Comparison of ENCODE assay signal across 14 cellular contexts in the genomic region with DNA sequence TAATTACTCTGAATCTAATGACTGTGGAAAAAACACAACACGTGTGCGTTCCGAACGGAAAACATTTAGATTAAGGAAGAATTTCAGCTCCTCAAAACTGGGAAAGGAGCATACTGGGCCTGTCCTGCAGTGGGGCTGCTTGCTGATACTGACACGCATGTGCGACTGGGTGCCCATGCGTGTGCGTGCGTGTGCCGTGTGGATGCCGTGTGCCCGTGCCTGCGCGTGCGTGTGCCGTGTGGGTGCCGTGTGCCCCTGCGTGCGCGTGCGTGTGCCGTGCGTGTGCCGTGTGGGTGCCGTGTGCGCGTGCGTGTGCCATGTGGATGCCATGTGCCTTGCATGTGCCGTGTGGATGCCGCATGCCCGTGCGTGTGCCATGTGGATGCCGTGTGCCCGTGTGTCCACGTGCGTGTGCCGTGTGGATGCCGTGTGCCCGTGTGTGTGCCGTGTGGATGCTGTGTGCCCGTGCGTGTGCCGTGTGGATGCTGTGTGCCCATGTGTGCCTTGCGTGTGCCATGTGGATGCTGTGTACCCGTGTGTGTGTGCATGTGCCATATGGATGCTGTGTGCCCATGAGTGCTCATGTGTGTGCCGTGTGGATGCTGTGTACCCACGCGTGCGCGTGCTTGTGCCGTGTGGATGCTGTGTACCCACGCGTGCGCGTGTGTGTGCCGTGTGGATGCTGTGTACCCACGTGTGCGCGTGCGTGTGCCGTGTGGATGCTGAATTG. TPM values are rescaled to one million over a fixed set of nuclear protein-coding genes. Genes with fewer than 3 reads are reported as not detected.
A peak's percentile ranks its signal among the peaks of the same experiment; 100 is the strongest.
DNase-seq lines count a peak whose midpoint lies in the region; FAIRE-seq lines count a peak whose summit lies in the region.
"Had no signal": no experiment of that assay in that cellular context is flagged by ENCODE, and none has a peak within 500 bp of the region (broad histone marks: within the 10 kb centered on the region; RNA-seq: fewer than 3 reads in every experiment).

No MANE protein-coding gene starts in this region.

- intact Hi-C loops in CD4-positive, alpha-beta memory T cell (cut with micrococcal nuclease), result no loop called here

- peaks cover 0 to under 1% (median 0%) of the 10 kb centered on the region in 6 donors for H3K9me3 Mint-ChIP-seq in immature natural killer cell
- no peaks in the 10 kb centered on the region for H3K9me3 Mint-ChIP-seq in CD4-positive, alpha-beta memory T cell

- no peaks in the 10 kb centered on the region for H3K36me3 Mint-ChIP-seq in immature natural killer cell
- H3K36me3 Mint-ChIP-seq in CD4-positive, alpha-beta memory T cell, result peaks cover 0 to 1% of the 10 kb centered on the region in 2 donors

- H3K4me1 Mint-ChIP-seq in immature natural killer cell, result peaks cover 39 to 40% of the 10 kb centered on the region in 2 donors
- H3K4me1 Mint-ChIP-seq in CD4-positive, alpha-beta memory T cell, result peaks cover 4 to 32% (median 14%) of the 10 kb centered on the region in 4 donors

- CTCF ChIA-PET in CD4-positive, alpha-beta memory T cell (lab: Charles Lee; ENCODE audit: partially characterized antibody), result no interaction called here

- peak overlapping the region in 4 of 6 donors; percentile 4 to 77 (median 44) for H3K27ac Mint-ChIP-seq in immature natural killer cell
- peak overlapping the region in 2 of 7 donors; percentile 65 to 72 for H3K27ac Mint-ChIP-seq in CD4-positive, alpha-beta memory T cell

- H3K27ac ChIP-seq in angular gyrus (ENCODE audit: low read depth, low read length), result peak overlapping the region; percentile 20
- H3K27ac ChIP-seq in CD4-positive, alpha-beta memory T cell (ENCODE audit: low read depth, low read length), result no peak overlapping the region

- H3K27me3 ChIP-seq in CD4-positive, alpha-beta memory T cell (ENCODE audit: insufficient read depth, low read length), result no peaks in the 10 kb centered on the region
- H3K27me3 ChIP-seq: BLaER1 treated with 17β-estradiol and CSF1 and Interleukin-3, amounts not matched to agents 10 nM and 100 nM had no signal

- no peak for DNase-seq in HTR-8/SVneo (ENCODE audit: insufficient read length, low spot score)
- DNase-seq in immature natural killer cell, result no peak
- no peak for DNase-seq in urothelium cell line (ENCODE audit: low spot score)
- DNase-seq in AML-193 (lab: John Stamatoyannopoulos, UW), result no peak
- no peak for DNase-seq in stimulated activated CD4-positive, alpha-beta T cell treated with anti-CD3 and anti-CD28 coated beads, Interleukin-2, amount 100 ng/mL, for 48 hours
- DNase-seq in CD4-positive, alpha-beta memory T cell, result no peak
- DNase-seq: EL, Karpas-422, NCI-H1930, NCI-H2171, NCI-H446 treated with DMSO at 0.1 percent for 48 hours, NCI-H82 had no signal

- peaks cover 18% of the 10 kb centered on the region for H3K4me1 ChIP-seq in CD4-positive, alpha-beta memory T cell (ENCODE audit: insufficient read depth, low read length)

- H3K27me3 Mint-ChIP-seq in immature natural killer cell (ENCODE audit: low read depth in 3 of 3), result peaks cover 6 to 20% (median 16%) of the 10 kb centered on the region in 3 donors
- H3K27me3 Mint-ChIP-seq in CD4-positive, alpha-beta memory T cell, result no peaks in the 10 kb centered on the region

- no peaks in the 10 kb centered on the region for H3K36me3 ChIP-seq in CD4-positive, alpha-beta memory T cell (ENCODE audit: insufficient read depth, low read length)
- H3K36me3 ChIP-seq: BLaER1 treated with 17β-estradiol and CSF1 and Interleukin-3, amounts not matched to agents 10 nM and 100 nM had no signal

- FAIRE-seq in HTR-8/SVneo (lab: Jason Lieb, UNC) (peak; percentile 80), urothelium cell line (lab: Jason Lieb, UNC) (peak; percentile 97)

- H3K4me3 ChIP-seq in CD4-positive, alpha-beta memory T cell (ENCODE audit: low read length in 2 of 2), result no peak overlapping the region
- H3K4me3 ChIP-seq: BLaER1 treated with 17β-estradiol and CSF1 and Interleukin-3, amounts not matched to agents 10 nM and 100 nM had no signal

- no peaks in the 10 kb centered on the region for H3K9me3 ChIP-seq in CD4-positive, alpha-beta memory T cell (ENCODE audit: control insufficient read depth in 1 of 2, low read length in 2 of 2)
- H3K9me3 ChIP-seq: BLaER1 treated with 17β-estradiol and CSF1 and Interleukin-3, amounts not matched to agents 10 nM and 100 nM had no signal

- no peak overlapping the region for H3K4me3 Mint-ChIP-seq in immature natural killer cell
- no peak overlapping the region for H3K4me3 Mint-ChIP-seq in CD4-positive, alpha-beta memory T cell

- POLR2A ChIA-PET in CD4-positive, alpha-beta memory T cell (lab: Charles Lee; ENCODE audit: partially characterized antibody), result no interaction called here

RNA-seq across cellular contexts. Expression of a gene that starts 28.2 kb away (rescaled TPM):
- polyA plus RNA-seq in immature natural killer cell, result 1 to 10 TPM; 4.0 to 7.3 (median 4.3) TPM
- 1 to 10 TPM; 9.4 to 9.9 TPM for total RNA-seq in CD4-positive, alpha-beta memory T cell
- polyA plus RNA-seq in CD4-positive, alpha-beta memory T cell, result 1 to 10 TPM in 1 of 2 donors, under 1 TPM in 1; 0.92 to 3.2 TPM
